ENCODE assay signal across 12 cellular contexts in genomic region chr2:20419007-20419576, GRCh38. TPM values are rescaled to one million over a fixed set of nuclear protein-coding genes. Genes with fewer than 3 reads are reported as not detected.
A peak's percentile ranks its signal among the peaks of the same experiment; 100 is the strongest.
DNase-seq lines count a peak whose midpoint lies in the region; ATAC-seq, FAIRE-seq and TF ChIP-seq lines count a peak whose summit lies in the region.
"Had no signal": no experiment of that assay in that cellular context is flagged by ENCODE, and none has a peak within 500 bp of the region (broad histone marks: within the 10 kb centered on the region; RNA-seq: fewer than 3 reads in every experiment).

No MANE protein-coding gene starts in this region.

- H3K4me2 ChIP-seq in KMS-11 (peak overlapping the region; percentile 96), H1 (ENCODE audit: insufficient read depth in 1 of 2, low read depth in 2 of 2, low read length in 2 of 2) (no peak overlapping the region), smooth muscle cell (no peak overlapping the region)

- H3F3A ChIP-seq in smooth muscle cell (ENCODE audit: low read depth), result peaks cover 9% of the 10 kb centered on the region

- ATAC-seq in lower lobe of right lung (peak; percentile 36 to 62), HG03520 (IDR thresholded peaks at IDR 0.05; ENCODE audit: unreplicated experiment) (no peak)
- ATAC-seq: CD8-positive, alpha-beta T cell had no signal

- peak overlapping the region; percentile 53; the same call in 1 of the 2 replicates for H4K8ac ChIP-seq in H1 (ENCODE audit: extremely low read depth, insufficient read depth, low read length)

- no peaks in the 10 kb centered on the region for H3K27me3 ChIP-seq in KMS-11 (ENCODE audit: insufficient read depth, low read depth)
- no peaks in the 10 kb centered on the region for H3K27me3 ChIP-seq in H1 (replicated peaks in 1 of 4; ENCODE audit: control insufficient read depth in 3 of 4, extremely low read depth in 1 of 4, insufficient read depth in 3 of 4, low read length in 3 of 4)
- H3K27me3 ChIP-seq in lower lobe of right lung (ENCODE audit: low read depth), result no peaks in the 10 kb centered on the region
- H3K27me3 ChIP-seq in smooth muscle cell (ENCODE audit: low read depth), result no peaks in the 10 kb centered on the region

- H3K79me2 ChIP-seq in KMS-11 (ENCODE audit: insufficient read depth, low read depth), result peaks cover 7% of the 10 kb centered on the region; the same call in 1 of the 2 replicates
- no peaks in the 10 kb centered on the region for H3K79me2 ChIP-seq in H1 (ENCODE audit: control insufficient read depth in 1 of 2, insufficient read depth in 2 of 2, low read length in 2 of 2)
- no peaks in the 10 kb centered on the region for H3K79me2 ChIP-seq in smooth muscle cell (ENCODE audit: low read depth)

- H2BK120ac ChIP-seq in H1 (replicated peaks; ENCODE audit: low read depth, low read length), result no peak overlapping the region

- WGBS in H1 (ENCODE audit: extremely low coverage in 1 of 2, insufficient coverage in 1 of 2, insufficient read length in 1 of 2, insufficient replicate concordance in 2 of 2, low coverage in 1 of 2, low lambda C conversion rate in 2 of 2, missing lambda C conversion rate in 1 of 2), 2 experiments, result 76% methylated on average over 8 of the region's 8 CpGs; no CpG with 5 or more reads in 1 of the 2 experiments
- WGBS in smooth muscle cell (ENCODE audit: low lambda C conversion rate), result 62% methylated on average over 8 of the region's 8 CpGs

- no peaks in the 10 kb centered on the region for H3K79me1 ChIP-seq in H1 (ENCODE audit: low read depth, low read length)

- H2AK5ac ChIP-seq in H1 (ENCODE audit: low read depth, low read length), result no peak overlapping the region

- H3K23ac ChIP-seq in H1 (ENCODE audit: insufficient read length), result no peak overlapping the region

- H3K4me3 ChIP-seq in KMS-11 (IDR thresholded peaks at IDR 0.05; ENCODE audit: insufficient read depth, low read depth, low read length) (peak overlapping the region; percentile 89), H1 (ENCODE audit: extremely low read depth in 1 of 4, insufficient read depth in 2 of 4, low read depth in 3 of 4, low read length in 4 of 4) (no peak overlapping the region), lower lobe of right lung (no peak overlapping the region), smooth muscle cell (no peak overlapping the region)

- TF ChIP-seq CTCF in KMS-11 (conservative IDR thresholded peaks at IDR 0.05; ENCODE audit: low read depth, low read length) (no peak), H1 (IDR thresholded peaks at IDR 0.05; ENCODE audit: control extremely low read depth in 1 of 3, insufficient read depth in 1 of 3, low read depth in 1 of 3, low read length in 3 of 3) (no peak), lower lobe of right lung (IDR thresholded peaks at IDR 0.05) (no peak), smooth muscle cell (IDR thresholded peaks at IDR 0.05; ENCODE audit: borderline replicate concordance, insufficient read depth, poor library complexity, severe bottlenecking) (no peak)

- H3K9ac ChIP-seq in KMS-11 (peak overlapping the region; percentile 75), H1 (replicated peaks in 1 of 4; ENCODE audit: extremely low read depth in 1 of 4, low read depth in 3 of 4, low read length in 3 of 4) (no peak overlapping the region; a peak in 1 of 7 replicates), smooth muscle cell (ENCODE audit: low read depth) (no peak overlapping the region)

- no peak overlapping the region for H2BK12ac ChIP-seq in H1 (ENCODE audit: low read depth, low read length)

- peak overlapping the region; percentile 62 for H4K5ac ChIP-seq in H1 (ENCODE audit: insufficient read length, low read depth, low read length)

- H3K14ac ChIP-seq in H1 (ENCODE audit: insufficient read length), result no peak overlapping the region

- H3K23me2 ChIP-seq in H1 (ENCODE audit: low read depth, low read length), result no peaks in the 10 kb centered on the region

- H3K4ac ChIP-seq in H1 (replicated peaks; ENCODE audit: insufficient read length, low read depth, low read length), result no peak overlapping the region

- peak overlapping the region; percentile 56 for H4K91ac ChIP-seq in H1 (replicated peaks; ENCODE audit: insufficient read length, low read length)

- H2BK20ac ChIP-seq in H1 (ENCODE audit: low read length), result no peak overlapping the region

- no peaks in the 10 kb centered on the region for H4K20me1 ChIP-seq in KMS-11 (ENCODE audit: insufficient read depth)
- no peaks in the 10 kb centered on the region for H4K20me1 ChIP-seq in H1 (replicated peaks in 1 of 2; ENCODE audit: control insufficient read depth in 1 of 2, insufficient read depth in 2 of 2, low read length in 2 of 2)
- H4K20me1 ChIP-seq in smooth muscle cell (ENCODE audit: low read depth), result no peaks in the 10 kb centered on the region

- H3K9me3 ChIP-seq in H1 (ENCODE audit: insufficient read depth in 2 of 2, low read depth in 1 of 2, low read length in 1 of 2) (no peaks in the 10 kb centered on the region), lower lobe of right lung (no peaks in the 10 kb centered on the region), smooth muscle cell (replicated peaks; ENCODE audit: low read depth) (no peaks in the 10 kb centered on the region)

- no peak overlapping the region for H3K56ac ChIP-seq in H1 (replicated peaks; ENCODE audit: insufficient read length, low read depth, low read length)

- peak overlapping the region; percentile 48; the same call in 1 of the 2 replicates for H3K18ac ChIP-seq in H1 (ENCODE audit: extremely low read depth, low read length)

- H3K36me3 ChIP-seq in KMS-11 (ENCODE audit: insufficient read depth) (no peaks in the 10 kb centered on the region), H1 (ENCODE audit: control insufficient read depth in 2 of 4, insufficient read depth in 4 of 4, low read length in 3 of 4) (no peaks in the 10 kb centered on the region), lower lobe of right lung (no peaks in the 10 kb centered on the region), smooth muscle cell (ENCODE audit: low read depth) (no peaks in the 10 kb centered on the region)

- H2AFZ ChIP-seq in KMS-11 (ENCODE audit: low read depth) (peak overlapping the region; percentile 65), H1 (ENCODE audit: low read length) (peak overlapping the region; percentile 95), smooth muscle cell (ENCODE audit: low read depth) (peak overlapping the region; percentile 86)

- H3K4me1 ChIP-seq in KMS-11 (ENCODE audit: low read depth, poor library complexity, severe bottlenecking) (peaks cover 67% of the 10 kb centered on the region), H1 (replicated peaks in 1 of 4; ENCODE audit: control insufficient read depth in 3 of 4, insufficient read depth in 4 of 4, low read length in 3 of 4) (peaks cover 0 to 4% (median 2%) of the 10 kb centered on the region in 4 experiments; a peak in 2 of 7 replicates), lower lobe of right lung (peaks cover 44% of the 10 kb centered on the region), smooth muscle cell (ENCODE audit: low read depth) (peaks cover 7% of the 10 kb centered on the region)

- no peak for TF ChIP-seq EP300 in H1 (IDR thresholded peaks at IDR 0.05; ENCODE audit: borderline replicate concordance in 1 of 2, low read depth in 2 of 2, low read length in 2 of 2)

- TF ChIP-seq POLR2A in H1 (IDR thresholded peaks at IDR 0.05; ENCODE audit: control extremely low read depth in 1 of 2, low read depth in 2 of 2, low read length in 2 of 2), result no peak

- TF ChIP-seq RAD21 in H1 (IDR thresholded peaks at IDR 0.05 in 1 of 2, conservative IDR thresholded peaks at IDR 0.05 in 1 of 2; ENCODE audit: low read depth in 2 of 2, low read length in 2 of 2), result no peak

- DNase-seq in H1 (ENCODE audit: low read depth in 1 of 2, low spot score in 2 of 2) (no peak), lower lobe of right lung (no peak), smooth muscle cell (lab: John Stamatoyannopoulos, UW; ENCODE audit: unreplicated experiment) (no peak), activated T-cell treated with anti-CD3 and anti-CD28 coated beads for 4 hours (no peak), DMS 273 treated with DMSO at 0.1 percent for 48 hours (lab: John Stamatoyannopoulos, UW) (no peak)
- no peak for DNase-seq in stimulated activated CD4-positive, alpha-beta T cell treated with anti-CD3 and anti-CD28 coated beads, Interleukin-2, amount 100 ng/mL, for 24 hours
- DNase-seq: caudate nucleus, KBM-7, NCI-H774 had no signal

- FAIRE-seq in H1 (lab: Jason Lieb, UNC), result no peak

- intact Hi-C loops in lower lobe of right lung (cut with DNase I), result no loop called here

- CTCF ChIA-PET in H1 (lab: Charles Lee; ENCODE audit: partially characterized antibody), result interaction anchor here (0.8 to 25.0 kb wide), 10 partner anchors 10 to 226 kb away, joined by 3 to 404 read pairs (median 8); partner anchors contain the start of gene HS1BP3

- H3K27ac ChIP-seq in KMS-11 (peak overlapping the region; percentile 93), H1 (ENCODE audit: low read depth, low read length) (no peak overlapping the region), lower lobe of right lung (peak overlapping the region; percentile 63), smooth muscle cell (ENCODE audit: low read depth) (no peak overlapping the region)

- POLR2A ChIA-PET in H1 (lab: Charles Lee; ENCODE audit: partially characterized antibody), result interaction anchor here (0.7 to 1.9 kb wide), 2 partner anchors 28 to 559 kb away, joined by 3 to 10 read pairs; partner anchors contain the start of gene RHOB

- H2BK5ac ChIP-seq in H1 (ENCODE audit: low read depth, low read length), result no peak overlapping the region

- no peak overlapping the region for H2BK15ac ChIP-seq in H1 (ENCODE audit: low read length)

TF ChIP-seq in H1, 55 proteins besides CTCF, POLR2A, EP300 and RAD21:
- no peak for TF ChIP-seq NRF1 (IDR thresholded peaks at IDR 0.05; ENCODE audit: low read depth, low read length)
- TF ChIP-seq SP2 (IDR thresholded peaks at IDR 0.05; ENCODE audit: low read length), result no peak
- TF ChIP-seq RBBP5 (IDR thresholded peaks at IDR 0.05; ENCODE audit: borderline replicate concordance, low read depth, low read length), result no peak
- TF ChIP-seq CEBPB (IDR thresholded peaks at IDR 0.05; ENCODE audit: low read depth, low read length), result no peak
- no peak for TF ChIP-seq CREB1 (IDR thresholded peaks at IDR 0.05)
- no peak for TF ChIP-seq SIX5 (IDR thresholded peaks at IDR 0.05; ENCODE audit: low read depth, low read length)
- TF ChIP-seq SP4 (IDR thresholded peaks at IDR 0.05; ENCODE audit: low read length), result no peak
- TF ChIP-seq ASH2L (IDR thresholded peaks at IDR 0.05; ENCODE audit: low read length), result no peak

RNA-seq across cellular contexts. Expression of gene RHOB, which starts 27.8 kb away (rescaled TPM):
- 9.5 and 13.5 TPM in 2 replicates for total RNA-seq in H1 (2021; fragmentation: NEBNext Ultra II Directional; extraction: Animal tissue kit (Norgen Biotek cat#: 25700))
- polyA plus RNA-seq in H1 (2011; rRNA removed) (9.3 and 17.8 TPM in 2 replicates), smooth muscle cell (75.9 and 78.1 TPM in 2 replicates)
- polyA plus RNA-seq in H1 (2011; cell fraction: cytosol; rRNA removed), result 12.2 TPM
- 12.4 TPM for polyA plus RNA-seq in H1 (2011; cell fraction: nucleus; rRNA removed)
- 6.7 to 9.6 TPM (median 7.6 TPM) in 4 replicates for polyA plus RNA-seq in H1 (2012, experiment 1 of 2)
- polyA plus RNA-seq in H1 (2012, experiment 2 of 2), result 14.3 TPM
- polyA plus RNA-seq in H1 (2013, experiment 1 of 2), result 5.4 TPM
- polyA plus RNA-seq in H1 (2013, experiment 2 of 2), result 5.6 TPM
- polyA minus RNA-seq in H1 (2011; rRNA and poly(A)+ RNA removed), result 3.1 and 4.1 TPM in 2 replicates
- polyA minus RNA-seq in H1 (2011; cell fraction: cytosol; rRNA and poly(A)+ RNA removed), result 12.4 TPM
- polyA minus RNA-seq in H1 (2011; cell fraction: nucleus; rRNA and poly(A)+ RNA removed), result 40.4 TPM
- total RNA-seq in lower lobe of right lung (176 TPM), smooth muscle cell (218 and 231 TPM in 2 replicates)

Comparison
In these comparisons a context has a peak if more than half of its experiments do, and no peak if none do; other contexts are left out.
1. H3K27ac ChIP-seq: peak in KMS-11 (single experiment) and lower lobe of right lung (single experiment); none in H1 (single experiment) and smooth muscle cell (single experiment).
2. RNA of gene RHOB, which starts 27.8 kb away (total RNA-seq): 218 to 231 TPM in smooth muscle cell and 176 TPM in lower lobe of right lung (single experiment); 9.5 to 13.5 TPM in H1; every median in the first group is over 10 times any median in the second.
3. Peak in every context shown above with its lines, with median percentiles within 50 percentile points of each other: H2AFZ ChIP-seq.